In the genomic region with DNA sequence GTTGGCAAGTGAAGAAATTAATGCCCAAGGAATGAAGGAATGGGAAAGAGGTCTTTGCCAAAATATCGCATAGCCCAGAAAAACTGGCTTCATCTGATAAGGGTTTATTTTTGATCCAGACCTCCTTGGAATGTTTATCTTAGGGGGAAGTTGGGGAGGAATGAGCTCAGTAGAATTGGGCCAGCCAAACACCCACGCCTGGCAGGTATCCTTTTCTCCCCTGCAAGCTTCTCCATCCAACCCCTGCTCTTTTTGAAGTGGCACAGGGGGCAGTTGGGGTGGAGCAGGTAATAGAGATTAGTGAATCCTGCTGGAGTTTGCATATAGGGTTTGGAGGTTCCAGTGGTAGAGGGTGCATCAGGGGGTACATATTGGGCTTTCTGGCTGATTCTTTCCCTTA, we compare ENCODE assay signal across 17 cellular contexts. TPM values are rescaled to one million over a fixed set of nuclear protein-coding genes. Genes with fewer than 3 reads are reported as not detected.
DNase-seq lines count a peak whose midpoint lies in the region; ATAC-seq and TF ChIP-seq lines count a peak whose summit lies in the region.
"Had no signal": no experiment of that assay in that cellular context is flagged by ENCODE, and none has a peak within 500 bp of the region (broad histone marks: within the 10 kb centered on the region; RNA-seq: fewer than 3 reads in every experiment).

No MANE protein-coding gene starts in this region.

- H3K4me3 ChIP-seq in heart right ventricle: no peak overlapping the region
- no peak overlapping the region for H3K4me3 ChIP-seq in ascending aorta
- H3K4me3 ChIP-seq in vagina: no peak overlapping the region
- H3K4me3 ChIP-seq: dorsolateral prefrontal cortex, mucosa of descending colon, ovary, SJCRH30, spleen had no signal

- H3K36me3 ChIP-seq in heart right ventricle (peaks cover 0 to 95% (median 29%) of the 10 kb centered on the region in 9 donors), ascending aorta (peaks cover 11 to 32% of the 10 kb centered on the region in 2 donors), vagina (peaks cover 0 to 43% of the 10 kb centered on the region in 2 donors)
- H3K36me3 ChIP-seq: ovary had no signal

- ATAC-seq in heart right ventricle: no peak
- ATAC-seq in left ventricle myocardium superior: no peak

- H3K4me3 Mint-ChIP-seq in nephron: no peak overlapping the region
- H3K4me3 Mint-ChIP-seq: activated B cell treated with CpG ODN at 0.5 μM for 24 hours; activated CD8-positive, alpha-beta memory T cell treated with anti-CD3 and anti-CD28 coated beads, Interleukin-2, amount 10 ng/mL, durations not matched to agents 7 days and 5 days; natural killer cell treated with Interleukin-12 subunit alpha and Interleukin-12 subunit beta and Interleukin-15 and Interleukin-18, amount 100 ng/mL, for 72 hours; T-cell had no signal

- H3K27me3 ChIP-seq in heart right ventricle (no peaks in the 10 kb centered on the region), ascending aorta (no peaks in the 10 kb centered on the region), vagina (no peaks in the 10 kb centered on the region)
- H3K27me3 ChIP-seq: dorsolateral prefrontal cortex, ovary, SJCRH30, spleen had no signal

- H3K27me3 Mint-ChIP-seq in nephron (ENCODE audit: low read depth): no peaks in the 10 kb centered on the region
- H3K27me3 Mint-ChIP-seq: activated B cell treated with CpG ODN at 0.5 μM for 24 hours; activated CD8-positive, alpha-beta memory T cell treated with anti-CD3 and anti-CD28 coated beads, Interleukin-2, amount 10 ng/mL, durations not matched to agents 7 days and 5 days; natural killer cell treated with Interleukin-12 subunit alpha and Interleukin-12 subunit beta and Interleukin-15 and Interleukin-18, amount 100 ng/mL, for 72 hours; T-cell had no signal

- peaks cover 4% of the 10 kb centered on the region for H3K4me1 Mint-ChIP-seq in nephron

- no peak for TF ChIP-seq POLR2A in vagina (IDR thresholded peaks at IDR 0.05)

- peaks cover 26 to 75% (median 43%) of the 10 kb centered on the region in 9 donors for H3K4me1 ChIP-seq in heart right ventricle
- peaks cover 41 to 67% of the 10 kb centered on the region in 2 donors for H3K4me1 ChIP-seq in ascending aorta
- H3K4me1 ChIP-seq in vagina: peaks cover 31% of the 10 kb centered on the region
- H3K4me1 ChIP-seq: SJCRH30 had no signal

- intact Hi-C loops in heart right ventricle (cut with DNase I): loop anchor here in 8 of 10 donors (1.0 to 10.0 kb wide), 12 partner anchors 18 to 394 kb away; a partner anchor contains a TSS
- intact Hi-C loops in left ventricle myocardium superior (cut with micrococcal nuclease): no loop called here
- intact Hi-C loops in ascending aorta (cut with DNase I): loop anchor here (1.0 kb wide), 2 partner anchors 21 to 71 kb away; a partner anchor contains a TSS
- intact Hi-C loops in vagina (cut with DNase I): no loop called here

- no peaks in the 10 kb centered on the region for H3K9me3 Mint-ChIP-seq in nephron
- H3K9me3 Mint-ChIP-seq: activated B cell treated with CpG ODN at 0.5 μM for 24 hours; natural killer cell treated with Interleukin-12 subunit alpha and Interleukin-12 subunit beta and Interleukin-15 and Interleukin-18, amount 100 ng/mL, for 72 hours; T-cell had no signal

- H3K27ac ChIP-seq in heart right ventricle: peak overlapping the region in 7 of 10 donors; percentile 44 to 76 (median 72)
- H3K27ac ChIP-seq in ascending aorta: peak overlapping the region; percentile 91 to 94
- peak overlapping the region; percentile 76 for H3K27ac ChIP-seq in vagina
- H3K27ac ChIP-seq: SJCRH30 had no signal

- H3K36me3 Mint-ChIP-seq in nephron (ENCODE audit: low read depth): peaks cover 72% of the 10 kb centered on the region

- H3K27ac Mint-ChIP-seq in nephron: peak overlapping the region in 2 of 3 experiments; percentile 12 to 39
- H3K27ac Mint-ChIP-seq: activated CD8-positive, alpha-beta memory T cell treated with anti-CD3 and anti-CD28 coated beads, Interleukin-2, amount 10 ng/mL, durations not matched to agents 7 days and 5 days had no signal

- H3K9me3 ChIP-seq in heart right ventricle (no peaks in the 10 kb centered on the region), ascending aorta (no peaks in the 10 kb centered on the region), vagina (no peaks in the 10 kb centered on the region)
- H3K9me3 ChIP-seq: mucosa of descending colon, ovary, SJCRH30, spleen had no signal

- no peak for TF ChIP-seq CTCF in heart right ventricle (IDR thresholded peaks at IDR 0.05)
- no peak for TF ChIP-seq CTCF in ascending aorta (IDR thresholded peaks at IDR 0.05)
- TF ChIP-seq CTCF in nephron (IDR thresholded peaks at IDR 0.05; ENCODE audit: unreplicated experiment in 3 of 3): no peak
- TF ChIP-seq CTCF in vagina (IDR thresholded peaks at IDR 0.05): no peak

- DNase-seq in heart right ventricle (no peak), left ventricle myocardium superior (no peak), ascending aorta (ENCODE audit: low spot score in 2 of 2) (no peak), vagina (ENCODE audit: extremely low spot score in 2 of 2) (no peak), NCI-H226 (no peak), NCI-H526 treated with DMSO at 0.1 percent for 48 hours (lab: John Stamatoyannopoulos, UW) (no peak)
- DNase-seq: GOT3 had no signal

- WGBS in heart right ventricle, 2 donors: 75 to 79% methylated on average over 2 of the region's 2 CpGs

RNA-seq across cellular contexts. Expression of a gene that starts 21.1 kb away (rescaled TPM):
- total RNA-seq in heart right ventricle: 10 to 100 TPM; 25.4 to 32.8 (median 31.1) TPM
- polyA plus RNA-seq in heart right ventricle: 10 to 100 TPM; 30.8 to 46.1 TPM
- total RNA-seq in left ventricle myocardium superior: 35.5 TPM
- 55.9 TPM for total RNA-seq in ascending aorta
- total RNA-seq in vagina: 45.9 TPM

RNA-seq across cellular contexts. Expression of a gene that starts 26.3 kb away (rescaled TPM):
- total RNA-seq in heart right ventricle (10 to 100 TPM in 2 of 10 donors, 1 to 10 TPM in 8; 5.9 to 16.0 (median 8.9) TPM), left ventricle myocardium superior (9.8 TPM), ascending aorta (315 TPM), vagina (31.4 TPM)
- polyA plus RNA-seq in heart right ventricle: 10 to 100 TPM; 26.7 to 43.8 TPM

Comparison
In these comparisons a context has a peak if more than half of its experiments do, and no peak if none do; other contexts are left out.
1. intact Hi-C loops: an anchor here in heart right ventricle (1.0 to 10.0 kb wide) and ascending aorta (1.0 kb wide); none called in left ventricle myocardium superior and vagina.